ENCODE assay signal across 23 cellular contexts in the genomic region with DNA sequence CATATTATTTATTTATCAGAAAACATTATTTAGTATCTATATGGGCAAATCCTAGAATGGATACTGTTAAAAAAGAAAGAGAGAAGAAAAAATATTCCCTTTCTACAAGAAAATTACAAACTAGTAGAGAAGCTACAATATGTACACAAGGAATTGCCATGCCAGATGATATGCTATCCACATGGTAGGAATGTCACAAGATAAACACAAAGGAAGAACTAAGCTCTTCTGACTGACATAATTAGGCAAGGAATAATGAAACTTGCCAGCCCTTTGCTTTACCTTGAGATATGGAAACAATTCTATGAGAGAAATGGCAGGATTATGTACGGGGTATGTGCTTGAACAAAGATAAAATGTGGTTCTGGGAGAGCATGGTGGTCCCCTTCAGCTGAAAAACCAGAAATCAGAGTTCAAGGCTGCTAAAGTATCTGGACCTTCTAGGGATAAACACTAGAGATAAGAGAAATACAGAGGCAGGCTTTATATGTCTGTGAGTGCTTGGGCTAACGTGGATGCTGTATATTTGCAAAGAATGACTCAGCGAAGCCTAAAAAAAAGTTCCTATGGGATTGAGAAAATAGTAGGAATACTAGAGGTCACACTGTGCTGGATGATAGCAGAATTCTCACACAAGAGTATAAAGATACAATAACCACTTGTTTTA.
A peak's percentile ranks its signal among the peaks of the same experiment; 100 is the strongest.
DNase-seq lines count a peak whose midpoint lies in the region; ATAC-seq, FAIRE-seq and TF ChIP-seq lines count a peak whose summit lies in the region.
"Had no signal": no experiment of that assay in that cellular context is flagged by ENCODE, and none has a peak within 500 bp of the region (broad histone marks: within the 10 kb centered on the region; RNA-seq: fewer than 3 reads in every experiment).

No MANE protein-coding gene starts in this region.

- no peak overlapping the region for H2AK5ac ChIP-seq in mesendoderm (ENCODE audit: low read length)

- H3K18ac ChIP-seq in mesendoderm (ENCODE audit: low read length) = peak overlapping the region; percentile 75

- TF ChIP-seq EP300 in HepG2 (IDR thresholded peaks at IDR 0.05; ENCODE audit: low read depth in 2 of 2, low read length in 2 of 2) = peak; percentile 61 to 83; a peak in 2 of 4 replicates
- TF ChIP-seq EP300 in HepG2 (CRISPR knock-in tag; IDR thresholded peaks at IDR 0.05; ENCODE audit: borderline replicate concordance) = peak; percentile 51; the same call in 1 of the 2 replicates

- no peaks in the 10 kb centered on the region for H3K79me1 ChIP-seq in mesendoderm (ENCODE audit: low read length)

- H2BK120ac ChIP-seq in mesendoderm (ENCODE audit: low read depth, low read length) = no peak overlapping the region

- DNase-seq in HepG2 (ENCODE audit: low spot score) (peak; percentile 94), right lobe of liver (no peak), amniotic epithelial cell (ENCODE audit: low read depth) (peak; percentile 90), mesendoderm (peak; percentile 14), DMS 273 (lab: John Stamatoyannopoulos, UW; ENCODE audit: unreplicated experiment) (no peak), lower leg skin (ENCODE audit: low spot score in 2 of 2) (no peak)
- DNase-seq: 8988T, C1 segment of cervical spinal cord, DMS 273 treated with DMSO at 0.1 percent for 48 hours, HCEC 1CT, MV-4-11, NCI-H1436, NCI-H2029 treated with DMSO at 0.1 percent for 48 hours, NCI-H2171 treated with DMSO at 0.1 percent for 48 hours, NCI-H510A, NCI-H82, Peyer's patch, T-helper 1 cell had no signal

- no peak overlapping the region for H2BK15ac ChIP-seq in mesendoderm (replicated peaks; ENCODE audit: low read depth)

- H3K27me3 ChIP-seq in HepG2 (ENCODE audit: control insufficient read depth in 1 of 2, insufficient read depth in 2 of 2, low read length in 2 of 2) (no peaks in the 10 kb centered on the region), right lobe of liver (no peaks in the 10 kb centered on the region), mesendoderm (ENCODE audit: insufficient read depth, low read length, poor library complexity) (no peaks in the 10 kb centered on the region)
- H3K27me3 ChIP-seq: Peyer's patch had no signal

- TF ChIP-seq RAD21 in HepG2 (CRISPR knock-in tag; IDR thresholded peaks at IDR 0.05) = no peak

- BruUV-seq in HepG2 (replicated peaks; lab: Mats Ljungman, UMichigan) = no TSS peak

- CTCF ChIA-PET in HepG2 (lab: Yijun Ruan, JAX; ENCODE audit: low intra/inter-chr PET ratio, low total read pairs) = no interaction called here

- POLR2A ChIA-PET in HepG2 (lab: Yijun Ruan, JAX) = interaction anchor here (0.6 kb wide), 1 partner anchor 242 kb away, joined by 3 read pairs; no protein-coding TSS in a partner anchor

- H3K4ac ChIP-seq in mesendoderm (ENCODE audit: low read depth, low read length) = no peak overlapping the region

- 1% methylated on average over 3 of the region's 3 CpGs for WGBS in HepG2 (ENCODE audit: low lambda C conversion rate)
- WGBS in right lobe of liver (ENCODE audit: insufficient coverage, low coverage, low lambda C conversion rate, missing lambda C conversion rate) = 61% methylated on average over 3 of the region's 3 CpGs
- no CpG with 5 or more reads among the region's 3 CpGs for WGBS in mesendoderm (ENCODE audit: extremely low coverage, insufficient coverage, low lambda C conversion rate)
- whole genome bisulfite sequencing in lower leg skin, 2 donors = 84% methylated on average over 3 of the region's 3 CpGs

- H3K56ac ChIP-seq in mesendoderm (ENCODE audit: low read length) = no peak overlapping the region

- in situ Hi-C loops in HepG2 (cut with HindIII; ENCODE audit: extremely low pct_ligation_motif_present, low pct_unique_long_range_greater_than_20kb) = no loop called here

- H3K27ac ChIP-seq in HepG2 (ENCODE audit: extremely low read length, insufficient read depth, low read length) = peak overlapping the region; percentile 70
- H3K27ac ChIP-seq in right lobe of liver = no peak overlapping the region
- no peak overlapping the region for H3K27ac ChIP-seq in mesendoderm (ENCODE audit: low read depth, low read length)
- H3K27ac ChIP-seq: Peyer's patch had no signal

- FAIRE-seq in HepG2 (lab: Jason Lieb, UNC) = peak; percentile 80
- FAIRE-seq: K562 had no signal

- no peak overlapping the region for H2BK5ac ChIP-seq in mesendoderm (ENCODE audit: low read length)

- 0 out of 6 replicates have a peak overlapping the region, but pooled peaks of 1 of the 3 experiments have one; percentile 30 for H3K4me3 ChIP-seq in HepG2 (replicated peaks in 1 of 3; ENCODE audit: insufficient read depth in 1 of 3, low read depth in 2 of 3, low read length in 3 of 3)
- H3K4me3 ChIP-seq in right lobe of liver = no peak overlapping the region
- H3K4me3 ChIP-seq in mesendoderm (ENCODE audit: low read length) = no peak overlapping the region
- H3K4me3 ChIP-seq in lower leg skin (ENCODE audit: low read depth, poor library complexity, severe bottlenecking) = no peak overlapping the region
- H3K4me3 ChIP-seq: K562, Peyer's patch had no signal

- no peaks in the 10 kb centered on the region for H3K36me3 ChIP-seq in HepG2 (replicated peaks in 1 of 2; ENCODE audit: control insufficient read depth in 1 of 2, insufficient read depth in 2 of 2, low read length in 2 of 2)
- H3K36me3 ChIP-seq in right lobe of liver = no peaks in the 10 kb centered on the region
- no peaks in the 10 kb centered on the region for H3K36me3 ChIP-seq in mesendoderm (ENCODE audit: control insufficient read depth, insufficient read depth, low read length)
- H3K36me3 ChIP-seq: Peyer's patch had no signal

- ATAC-seq in HepG2 (peak; percentile 99), right lobe of liver (no peak), GM21381 (IDR thresholded peaks at IDR 0.05; ENCODE audit: unreplicated experiment) (no peak), HG03378 (IDR thresholded peaks at IDR 0.05; ENCODE audit: unreplicated experiment) (no peak)
- ATAC-seq: K562, Right ventricle myocardium inferior, SK-N-SH treated with all-trans-retinoic acid at 6 μM for 48 hours had no signal

- no peaks in the 10 kb centered on the region for H4K20me1 ChIP-seq in HepG2 (ENCODE audit: insufficient read depth, low read length)

- H4K5ac ChIP-seq in mesendoderm (ENCODE audit: low read length) = no peak overlapping the region

- H3K9ac ChIP-seq in HepG2 (ENCODE audit: insufficient read depth, low read depth, low read length) (no peak overlapping the region; the same call in 1 of the 2 replicates), mesendoderm (ENCODE audit: low read length) (no peak overlapping the region)

- no peak overlapping the region for H4K8ac ChIP-seq in mesendoderm (ENCODE audit: low read depth, low read length)

- H2AFZ ChIP-seq in HepG2 (ENCODE audit: low read length) = no peak overlapping the region

- H3K9me3 ChIP-seq in HepG2 (ENCODE audit: low read length) (no peaks in the 10 kb centered on the region), right lobe of liver (no peaks in the 10 kb centered on the region)
- H3K9me3 ChIP-seq: Peyer's patch had no signal

- no peak for TF ChIP-seq POLR2A in HepG2 (IDR thresholded peaks at IDR 0.05; ENCODE audit: insufficient read depth in 1 of 2, low read depth in 2 of 2, low read length in 2 of 2)
- no peak for TF ChIP-seq POLR2A in right lobe of liver (IDR thresholded peaks at IDR 0.05)
- no peak for TF ChIP-seq POLR2A in lower leg skin (IDR thresholded peaks at IDR 0.05)

- intact Hi-C loops in HepG2 (cut with micrococcal nuclease; ENCODE audit: unreplicated experiment) (loop anchor here (1.0 to 10.0 kb wide), 3 partner anchors 63 to 452 kb away; a partner anchor contains a TSS), right lobe of liver (cut with DNase I) (no loop called here), lower leg skin (cut with DNase I; ENCODE audit: low total_unique reads) (no loop called here)

- TF ChIP-seq CTCF in HepG2 (CRISPR knock-in tag; IDR thresholded peaks at IDR 0.05) = no peak
- no peak for TF ChIP-seq CTCF in right lobe of liver (IDR thresholded peaks at IDR 0.05)
- no peak for TF ChIP-seq CTCF in lower leg skin (IDR thresholded peaks at IDR 0.05)

- H3K4me1 ChIP-seq in HepG2 (ENCODE audit: insufficient read depth, low read length) (peaks cover 46% of the 10 kb centered on the region), right lobe of liver (no peaks in the 10 kb centered on the region), mesendoderm (ENCODE audit: control insufficient read depth, low read depth, low read length) (no peaks in the 10 kb centered on the region)
- H3K4me1 ChIP-seq: Peyer's patch had no signal

- peak overlapping the region; percentile 46 for H3K4me2 ChIP-seq in HepG2 (ENCODE audit: low read depth, low read length)
- H3K4me2 ChIP-seq in mesendoderm (ENCODE audit: low read length) = no peak overlapping the region

- H3K79me2 ChIP-seq in HepG2 (ENCODE audit: insufficient read depth, low read length) (no peaks in the 10 kb centered on the region), mesendoderm (ENCODE audit: control insufficient read depth, insufficient read depth, low read length) (no peaks in the 10 kb centered on the region)

- H3K23ac ChIP-seq in mesendoderm (ENCODE audit: low read length) = no peak overlapping the region

TF ChIP-seq in HepG2, 621 proteins besides CTCF, POLR2A, EP300 and RAD21 (continues in another document):
- TF ChIP-seq ZNF570 (CRISPR knock-in tag; IDR thresholded peaks at IDR 0.05; ENCODE audit: borderline replicate concordance) = no peak

Comparison
In these comparisons a context has a peak if more than half of its experiments do, and no peak if none do; other contexts are left out.
1. DNase-seq: peak in HepG2 (single experiment), amniotic epithelial cell (single experiment) and mesendoderm (single experiment); none in right lobe of liver (0 of 3), DMS 273 (single experiment) and lower leg skin (0 of 2).